Comparison of ENCODE assay signal across 16 cellular contexts in the genomic region with DNA sequence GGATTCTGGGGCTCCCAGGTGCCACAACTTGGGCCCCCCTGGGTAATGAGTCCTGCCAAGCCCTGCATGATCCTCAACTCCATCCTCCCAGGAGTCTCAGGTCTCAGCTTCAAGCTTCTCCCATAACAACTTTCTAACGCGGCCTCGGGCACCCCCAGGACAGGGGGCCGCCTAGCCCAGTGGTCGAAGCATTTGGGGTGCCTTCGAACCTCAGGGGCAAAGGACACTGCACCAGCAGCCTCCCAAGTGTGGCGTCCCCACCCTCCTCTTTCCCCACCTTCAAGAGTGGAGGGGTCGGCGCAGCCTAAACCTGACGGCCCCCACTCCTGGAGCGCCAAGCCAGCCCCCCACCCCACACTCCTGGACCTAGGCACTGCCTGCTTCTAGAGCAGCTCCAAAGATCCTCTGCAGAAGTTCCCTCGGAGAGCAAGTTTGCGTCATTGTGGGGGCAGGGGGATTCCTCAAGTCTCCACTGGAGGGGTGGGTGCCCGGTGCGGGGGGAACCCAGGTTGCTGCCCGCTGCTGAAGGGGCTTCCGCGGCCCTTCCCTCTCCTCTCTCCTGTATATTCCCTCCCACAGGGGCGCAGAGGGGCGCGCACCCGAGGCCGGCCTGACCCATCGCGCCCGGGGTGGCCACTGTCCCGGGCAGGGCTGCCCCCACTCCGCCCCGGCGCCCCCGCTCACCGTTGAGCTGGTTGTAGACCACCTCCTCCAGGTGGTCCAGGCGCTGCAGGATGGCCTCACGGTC. TPM values are rescaled to one million over a fixed set of nuclear protein-coding genes. Genes with fewer than 3 reads are reported as not detected.
DNase-seq lines count a peak whose midpoint lies in the region; ATAC-seq and TF ChIP-seq lines count a peak whose summit lies in the region.
"Had no signal": no experiment of that assay in that cellular context is flagged by ENCODE, and none has a peak within 500 bp of the region (broad histone marks: within the 10 kb centered on the region; RNA-seq: fewer than 3 reads in every experiment).

No MANE protein-coding gene starts in this region.

- H2AFZ ChIP-seq in Loucy (ENCODE audit: low read length) (0 out of 2 replicates have a peak overlapping the region, but pooled peaks have one; percentile 86), neural cell (ENCODE audit: low read depth, low read length) (no peak overlapping the region)
- H2AFZ ChIP-seq: PC-9 had no signal

- no peak for DNase-seq in choroid plexus epithelial cell (ENCODE audit: low read depth)
- no peak for DNase-seq in HEK293T (ENCODE audit: extremely low spot score)
- DNase-seq in NCI-H748 treated with DMSO at 0.1 percent for 48 hours (lab: John Stamatoyannopoulos, UW) = no peak
- DNase-seq: effector memory CD8-positive, alpha-beta T cell; NCI-H1048; T1000 had no signal

- ATAC-seq in GM18520 (IDR thresholded peaks at IDR 0.05; ENCODE audit: unreplicated experiment) = no peak
- no peak for ATAC-seq in HG02678 (IDR thresholded peaks at IDR 0.05; ENCODE audit: unreplicated experiment)
- ATAC-seq: effector memory CD8-positive, alpha-beta T cell; GM12878 had no signal

- TF ChIP-seq RAD21 in neural cell (conservative IDR thresholded peaks at IDR 0.05) = no peak

- peaks cover 20 to 44% (median 28%) of the 10 kb centered on the region in 11 experiments for H3K27me3 ChIP-seq in BLaER1 treated with 17β-estradiol and CSF1 and Interleukin-3, amounts not matched to agents 10 nM and 100 nM
- no peaks in the 10 kb centered on the region for H3K27me3 ChIP-seq in Loucy (ENCODE audit: insufficient read depth, low read length, poor library complexity, severe bottlenecking)
- H3K27me3 ChIP-seq in neural cell (ENCODE audit: insufficient read depth, low read depth, low read length) = peaks cover 37% of the 10 kb centered on the region

- no peaks in the 10 kb centered on the region for H3K36me3 ChIP-seq in BLaER1 treated with 17β-estradiol and CSF1 and Interleukin-3, amounts not matched to agents 10 nM and 100 nM
- H3K36me3 ChIP-seq in Loucy (ENCODE audit: insufficient read depth, low read length) = no peaks in the 10 kb centered on the region
- H3K36me3 ChIP-seq in neural cell (ENCODE audit: insufficient read depth, low read length) = no peaks in the 10 kb centered on the region
- H3K36me3 ChIP-seq: left lung, thoracic aorta had no signal

- peak overlapping the region in 9 of 11 experiments; percentile 73 to 88 (median 78); a peak in 18 of 22 replicates for H3K27ac ChIP-seq in BLaER1 treated with 17β-estradiol and CSF1 and Interleukin-3, amounts not matched to agents 10 nM and 100 nM
- no peak overlapping the region for H3K27ac ChIP-seq in neural cell (ENCODE audit: low read length)
- H3K27ac ChIP-seq: left lung, PC-9, skin epidermis, thoracic aorta had no signal

- H3K9ac ChIP-seq in BLaER1 treated with 17β-estradiol and CSF1 and Interleukin-3, amounts not matched to agents 10 nM and 100 nM = peak overlapping the region in 8 of 11 experiments; percentile 44 to 76 (median 68); a peak in 12 of 22 replicates
- H3K9ac ChIP-seq in Loucy (ENCODE audit: low read depth, low read length, poor library complexity, severe bottlenecking) = peak overlapping the region; percentile 58
- peak overlapping the region; percentile 60 for H3K9ac ChIP-seq in neural cell (ENCODE audit: low read length)

- CTCF ChIA-PET in HEK293T (lab: Yijun Ruan, JAX) = no interaction called here

- H3K9me2 ChIP-seq in Loucy (replicated peaks; ENCODE audit: low read depth, low read length) (no peaks in the 10 kb centered on the region), neural cell (ENCODE audit: insufficient read depth, low read length) (no peaks in the 10 kb centered on the region)

- POLR2A ChIA-PET in HEK293T (lab: Yijun Ruan, JAX) = no interaction called here

- TF ChIP-seq CTCF in Loucy (conservative IDR thresholded peaks at IDR 0.05; ENCODE audit: low read length) = no peak
- TF ChIP-seq CTCF in choroid plexus epithelial cell (conservative IDR thresholded peaks at IDR 0.05; ENCODE audit: low read depth, low read length) = no peak
- TF ChIP-seq CTCF in neural cell (IDR thresholded peaks at IDR 0.05; ENCODE audit: poor library complexity, severe bottlenecking) = no peak

- no peak for TF ChIP-seq EP300 in neural cell (conservative IDR thresholded peaks at IDR 0.05; ENCODE audit: poor library complexity, severe bottlenecking)

- peaks cover 12 to 23% (median 15%) of the 10 kb centered on the region in 11 experiments; a peak in 21 of 22 replicates for H3K9me3 ChIP-seq in BLaER1 treated with 17β-estradiol and CSF1 and Interleukin-3, amounts not matched to agents 10 nM and 100 nM (replicated peaks in 1 of 11)
- H3K9me3 ChIP-seq in Loucy (ENCODE audit: insufficient read depth, low read depth, low read length) = no peaks in the 10 kb centered on the region
- H3K9me3 ChIP-seq in neural cell (ENCODE audit: low read length) = no peaks in the 10 kb centered on the region
- H3K9me3 ChIP-seq: left lung, thoracic aorta had no signal

- H3K4me2 ChIP-seq in BLaER1 treated with 17β-estradiol and CSF1 and Interleukin-3, amounts not matched to agents 10 nM and 100 nM = peak overlapping the region; percentile 73 to 98 (median 96)
- H3K4me2 ChIP-seq in Loucy (ENCODE audit: low read depth, low read length, poor library complexity, severe bottlenecking) (peak overlapping the region; percentile 77), neural cell (ENCODE audit: low read length) (peak overlapping the region; percentile 30)
- H3K4me2 ChIP-seq: PC-9 had no signal

- H3K4me1 ChIP-seq in BLaER1 treated with 17β-estradiol and CSF1 and Interleukin-3, amounts not matched to agents 10 nM and 100 nM = peaks cover 54 to 58% (median 57%) of the 10 kb centered on the region in 10 experiments
- H3K4me1 ChIP-seq in Loucy (ENCODE audit: insufficient read depth, low read length, poor library complexity, severe bottlenecking) = peaks cover 21% of the 10 kb centered on the region

- H3K79me2 ChIP-seq in Loucy (ENCODE audit: insufficient read depth, low read length) = no peaks in the 10 kb centered on the region
- H3K79me2 ChIP-seq in neural cell (replicated peaks; ENCODE audit: insufficient read depth, low read length) = no peaks in the 10 kb centered on the region

- peak overlapping the region in 9 of 10 experiments; percentile 10 to 54 (median 35); a peak in 13 of 20 replicates for H3K4me3 ChIP-seq in BLaER1 treated with 17β-estradiol and CSF1 and Interleukin-3, amounts not matched to agents 10 nM and 100 nM
- H3K4me3 ChIP-seq in Loucy (ENCODE audit: low read length, poor library complexity, severe bottlenecking) (peak overlapping the region; percentile 67), choroid plexus epithelial cell (ENCODE audit: low read depth, low read length) (peak overlapping the region; percentile 28), neural cell (ENCODE audit: low read length) (peak overlapping the region; percentile 72)
- H3K4me3 ChIP-seq: GM12878, left lung, PC-9 had no signal

- H4K20me1 ChIP-seq in BLaER1 treated with 17β-estradiol and CSF1 and Interleukin-3, amounts not matched to agents 10 nM and 100 nM = peaks cover 0 to 5% (median 0%) of the 10 kb centered on the region in 11 experiments; a peak in 2 of 22 replicates
- H4K20me1 ChIP-seq in Loucy (ENCODE audit: insufficient read depth, low read length, poor library complexity, severe bottlenecking) = no peaks in the 10 kb centered on the region
- no peaks in the 10 kb centered on the region for H4K20me1 ChIP-seq in neural cell (ENCODE audit: insufficient read depth)

- no peaks in the 10 kb centered on the region for H3F3A ChIP-seq in Loucy (ENCODE audit: low read depth)
- H3F3A ChIP-seq in neural cell (ENCODE audit: insufficient read depth, low read length, poor library complexity, severe bottlenecking) = no peaks in the 10 kb centered on the region

TF ChIP-seq in neural cell, 6 proteins besides CTCF, POLR2A, EP300 and RAD21 (continues in another document):
- TF ChIP-seq POLR2AphosphoS5 (IDR thresholded peaks at IDR 0.05) (no peak), MXI1 (conservative IDR thresholded peaks at IDR 0.05; ENCODE audit: poor library complexity, severe bottlenecking) (no peak), TAF1 (IDR thresholded peaks at IDR 0.05; ENCODE audit: low read depth) (no peak)

TF ChIP-seq in HEK293T, 16 proteins besides CTCF, POLR2A, EP300 and RAD21:
- no peak for TF ChIP-seq ARNT (IDR thresholded peaks at IDR 0.05)
- TF ChIP-seq SP1 (IDR thresholded peaks at IDR 0.05) = no peak
- TF ChIP-seq FOXM1 (IDR thresholded peaks at IDR 0.05; ENCODE audit: borderline replicate concordance) = no peak
- no peak for TF ChIP-seq SUZ12 (IDR thresholded peaks at IDR 0.05)
- TF ChIP-seq TARDBP (IDR thresholded peaks at IDR 0.05) = no peak
- TF ChIP-seq LEF1 (IDR thresholded peaks at IDR 0.05; ENCODE audit: borderline replicate concordance) = no peak
- no peak for TF ChIP-seq L3MBTL2 (conservative IDR thresholded peaks at IDR 0.05)
- TF ChIP-seq ZNF384 (IDR thresholded peaks at IDR 0.05) = no peak
- TF ChIP-seq HDGF (IDR thresholded peaks at IDR 0.05; ENCODE audit: borderline replicate concordance) = no peak
- no peak for TF ChIP-seq PKNOX1 (IDR thresholded peaks at IDR 0.05)

RNA-seq across cellular contexts. Expression of gene GALNT9, which starts 0.9 kb away (rescaled TPM):
- polyA plus RNA-seq in neural cell = 13.5 and 18.0 TPM in 2 replicates
- polyA minus RNA-seq in neural cell = 20.7 and 20.8 TPM in 2 replicates

Comparison
In these comparisons a context has a peak if more than half of its experiments do, and no peak if none do; other contexts are left out.
1. H3K4me2 ChIP-seq: peak in every context shown above with its lines; median percentile 96 in BLaER1 treated with 17β-estradiol and CSF1 and Interleukin-3, amounts not matched to agents 10 nM and 100 nM; 77 in Loucy; 30 in neural cell.